Comparison of ENCODE assay signal across 1 cellular context in the genomic region with DNA sequence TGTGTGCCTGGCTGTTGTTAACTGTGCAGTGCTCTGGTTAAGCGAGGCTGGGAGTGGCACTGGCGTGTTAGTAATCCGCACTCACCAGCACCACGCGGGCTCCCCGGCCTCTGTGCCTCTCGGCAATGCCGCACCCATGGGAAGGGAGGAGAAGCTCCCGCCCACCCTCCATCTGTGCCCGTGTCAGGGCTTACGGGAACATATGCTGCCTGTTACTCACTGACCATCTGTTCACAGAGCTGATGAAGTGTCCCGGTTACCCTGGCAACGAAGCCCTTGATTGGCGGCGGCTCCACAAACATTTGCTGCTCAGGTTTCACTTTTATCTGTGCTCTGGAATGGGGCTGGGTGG.
TF ChIP-seq lines count a peak whose summit lies in the region.

No MANE protein-coding gene starts in this region.

TF ChIP-seq in HepG2, 621 proteins besides CTCF, POLR2A, EP300 and RAD21 (continued from another document):
- TF ChIP-seq, protein P1, sequence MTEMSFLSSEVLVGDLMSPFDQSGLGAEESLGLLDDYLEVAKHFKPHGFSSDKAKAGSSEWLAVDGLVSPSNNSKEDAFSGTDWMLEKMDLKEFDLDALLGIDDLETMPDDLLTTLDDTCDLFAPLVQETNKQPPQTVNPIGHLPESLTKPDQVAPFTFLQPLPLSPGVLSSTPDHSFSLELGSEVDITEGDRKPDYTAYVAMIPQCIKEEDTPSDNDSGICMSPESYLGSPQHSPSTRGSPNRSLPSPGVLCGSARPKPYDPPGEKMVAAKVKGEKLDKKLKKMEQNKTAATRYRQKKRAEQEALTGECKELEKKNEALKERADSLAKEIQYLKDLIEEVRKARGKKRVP (CRISPR knock-in tag; IDR thresholded peaks at IDR 0.05), result 0 out of 4 replicates have a peak, but pooled peaks of 1 of the 2 experiments have one; percentile 22
- TF ChIP-seq TEAD3 (CRISPR knock-in tag; optimal IDR thresholded peaks at IDR 0.05; ENCODE audit: borderline replicate concordance) (no peak), ZNF225 (CRISPR knock-in tag; IDR thresholded peaks at IDR 0.05) (peak; percentile 60; the same call in 1 of the 2 replicates), SIX4 (CRISPR knock-in tag; IDR thresholded peaks at IDR 0.05) (peak; percentile 72; the same call in 1 of the 2 replicates), EEA1 (CRISPR knock-in tag; IDR thresholded peaks at IDR 0.05; ENCODE audit: borderline replicate concordance) (no peak), SP5 (CRISPR knock-in tag; IDR thresholded peaks at IDR 0.05; ENCODE audit: borderline replicate concordance, low read depth) (peak; percentile 54; the same call in 1 of the 2 replicates), MXI1 (IDR thresholded peaks at IDR 0.05; ENCODE audit: borderline replicate concordance, low read depth, low read length) (peak; percentile 87; the same call in 2 of the 3 replicates), GABPB1 (CRISPR knock-in tag; IDR thresholded peaks at IDR 0.05) (peak; percentile 38; the same call in 1 of the 2 replicates), POLR2AphosphoS5 (IDR thresholded peaks at IDR 0.05; ENCODE audit: low read depth, low read length) (no peak), BHLHE40 (IDR thresholded peaks at IDR 0.05; ENCODE audit: low read length) (peak; percentile 38; the same call in 1 of the 2 replicates), PAF1 (CRISPR knock-in tag; IDR thresholded peaks at IDR 0.05) (no peak), KMT2B (CRISPR knock-in tag; IDR thresholded peaks at IDR 0.05) (no peak), SALL1 (CRISPR knock-in tag; IDR thresholded peaks at IDR 0.05) (peak; percentile 23; the same call in 1 of the 2 replicates), GTF3A (CRISPR knock-in tag; conservative IDR thresholded peaks at IDR 0.05) (no peak), ZNF577 (CRISPR knock-in tag; IDR thresholded peaks at IDR 0.05; ENCODE audit: borderline replicate concordance, low read depth) (no peak), POLR2AphosphoS2 (IDR thresholded peaks at IDR 0.05; ENCODE audit: low read depth, low read length) (no peak)
- TF ChIP-seq, protein P2, sequence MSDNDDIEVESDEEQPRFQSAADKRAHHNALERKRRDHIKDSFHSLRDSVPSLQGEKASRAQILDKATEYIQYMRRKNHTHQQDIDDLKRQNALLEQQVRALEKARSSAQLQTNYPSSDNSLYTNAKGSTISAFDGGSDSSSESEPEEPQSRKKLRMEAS (IDR thresholded peaks at IDR 0.05), result no peak
- TF ChIP-seq, protein P3, sequence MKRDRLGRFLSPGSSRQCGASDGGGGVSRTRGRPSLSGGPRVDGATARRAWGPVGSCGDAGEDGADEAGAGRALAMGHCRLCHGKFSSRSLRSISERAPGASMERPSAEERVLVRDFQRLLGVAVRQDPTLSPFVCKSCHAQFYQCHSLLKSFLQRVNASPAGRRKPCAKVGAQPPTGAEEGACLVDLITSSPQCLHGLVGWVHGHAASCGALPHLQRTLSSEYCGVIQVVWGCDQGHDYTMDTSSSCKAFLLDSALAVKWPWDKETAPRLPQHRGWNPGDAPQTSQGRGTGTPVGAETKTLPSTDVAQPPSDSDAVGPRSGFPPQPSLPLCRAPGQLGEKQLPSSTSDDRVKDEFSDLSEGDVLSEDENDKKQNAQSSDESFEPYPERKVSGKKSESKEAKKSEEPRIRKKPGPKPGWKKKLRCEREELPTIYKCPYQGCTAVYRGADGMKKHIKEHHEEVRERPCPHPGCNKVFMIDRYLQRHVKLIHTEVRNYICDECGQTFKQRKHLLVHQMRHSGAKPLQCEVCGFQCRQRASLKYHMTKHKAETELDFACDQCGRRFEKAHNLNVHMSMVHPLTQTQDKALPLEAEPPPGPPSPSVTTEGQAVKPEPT (CRISPR knock-in tag; IDR thresholded peaks at IDR 0.05; ENCODE audit: low read depth), result no peak
- TF ChIP-seq, protein P4, sequence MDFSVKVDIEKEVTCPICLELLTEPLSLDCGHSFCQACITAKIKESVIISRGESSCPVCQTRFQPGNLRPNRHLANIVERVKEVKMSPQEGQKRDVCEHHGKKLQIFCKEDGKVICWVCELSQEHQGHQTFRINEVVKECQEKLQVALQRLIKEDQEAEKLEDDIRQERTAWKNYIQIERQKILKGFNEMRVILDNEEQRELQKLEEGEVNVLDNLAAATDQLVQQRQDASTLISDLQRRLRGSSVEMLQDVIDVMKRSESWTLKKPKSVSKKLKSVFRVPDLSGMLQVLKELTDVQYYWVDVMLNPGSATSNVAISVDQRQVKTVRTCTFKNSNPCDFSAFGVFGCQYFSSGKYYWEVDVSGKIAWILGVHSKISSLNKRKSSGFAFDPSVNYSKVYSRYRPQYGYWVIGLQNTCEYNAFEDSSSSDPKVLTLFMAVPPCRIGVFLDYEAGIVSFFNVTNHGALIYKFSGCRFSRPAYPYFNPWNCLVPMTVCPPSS (IDR thresholded peaks at IDR 0.05), result no peak
- TF ChIP-seq, protein P5, sequence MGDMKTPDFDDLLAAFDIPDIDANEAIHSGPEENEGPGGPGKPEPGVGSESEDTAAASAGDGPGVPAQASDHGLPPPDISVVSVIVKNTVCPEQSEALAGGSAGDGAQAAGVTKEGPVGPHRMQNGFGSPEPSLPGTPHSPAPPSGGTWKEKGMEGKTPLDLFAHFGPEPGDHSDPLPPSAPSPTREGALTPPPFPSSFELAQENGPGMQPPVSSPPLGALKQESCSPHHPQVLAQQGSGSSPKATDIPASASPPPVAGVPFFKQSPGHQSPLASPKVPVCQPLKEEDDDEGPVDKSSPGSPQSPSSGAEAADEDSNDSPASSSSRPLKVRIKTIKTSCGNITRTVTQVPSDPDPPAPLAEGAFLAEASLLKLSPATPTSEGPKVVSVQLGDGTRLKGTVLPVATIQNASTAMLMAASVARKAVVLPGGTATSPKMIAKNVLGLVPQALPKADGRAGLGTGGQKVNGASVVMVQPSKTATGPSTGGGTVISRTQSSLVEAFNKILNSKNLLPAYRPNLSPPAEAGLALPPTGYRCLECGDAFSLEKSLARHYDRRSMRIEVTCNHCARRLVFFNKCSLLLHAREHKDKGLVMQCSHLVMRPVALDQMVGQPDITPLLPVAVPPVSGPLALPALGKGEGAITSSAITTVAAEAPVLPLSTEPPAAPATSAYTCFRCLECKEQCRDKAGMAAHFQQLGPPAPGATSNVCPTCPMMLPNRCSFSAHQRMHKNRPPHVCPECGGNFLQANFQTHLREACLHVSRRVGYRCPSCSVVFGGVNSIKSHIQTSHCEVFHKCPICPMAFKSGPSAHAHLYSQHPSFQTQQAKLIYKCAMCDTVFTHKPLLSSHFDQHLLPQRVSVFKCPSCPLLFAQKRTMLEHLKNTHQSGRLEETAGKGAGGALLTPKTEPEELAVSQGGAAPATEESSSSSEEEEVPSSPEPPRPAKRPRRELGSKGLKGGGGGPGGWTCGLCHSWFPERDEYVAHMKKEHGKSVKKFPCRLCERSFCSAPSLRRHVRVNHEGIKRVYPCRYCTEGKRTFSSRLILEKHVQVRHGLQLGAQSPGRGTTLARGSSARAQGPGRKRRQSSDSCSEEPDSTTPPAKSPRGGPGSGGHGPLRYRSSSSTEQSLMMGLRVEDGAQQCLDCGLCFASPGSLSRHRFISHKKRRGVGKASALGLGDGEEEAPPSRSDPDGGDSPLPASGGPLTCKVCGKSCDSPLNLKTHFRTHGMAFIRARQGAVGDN (CRISPR knock-in tag; IDR thresholded peaks at IDR 0.05), result peak; percentile 41; the same call in 1 of the 2 replicates
- TF ChIP-seq, protein P6, sequence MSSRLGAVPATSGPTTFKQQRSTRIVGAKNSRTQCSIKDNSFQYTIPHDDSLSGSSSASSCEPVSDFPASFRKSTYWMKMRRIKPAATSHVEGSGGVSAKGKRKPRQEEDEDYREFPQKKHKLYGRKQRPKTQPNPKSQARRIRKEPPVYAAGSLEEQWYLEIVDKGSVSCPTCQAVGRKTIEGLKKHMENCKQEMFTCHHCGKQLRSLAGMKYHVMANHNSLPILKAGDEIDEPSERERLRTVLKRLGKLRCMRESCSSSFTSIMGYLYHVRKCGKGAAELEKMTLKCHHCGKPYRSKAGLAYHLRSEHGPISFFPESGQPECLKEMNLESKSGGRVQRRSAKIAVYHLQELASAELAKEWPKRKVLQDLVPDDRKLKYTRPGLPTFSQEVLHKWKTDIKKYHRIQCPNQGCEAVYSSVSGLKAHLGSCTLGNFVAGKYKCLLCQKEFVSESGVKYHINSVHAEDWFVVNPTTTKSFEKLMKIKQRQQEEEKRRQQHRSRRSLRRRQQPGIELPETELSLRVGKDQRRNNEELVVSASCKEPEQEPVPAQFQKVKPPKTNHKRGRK (CRISPR knock-in tag; IDR thresholded peaks at IDR 0.05), result no peak
- TF ChIP-seq, protein P7, sequence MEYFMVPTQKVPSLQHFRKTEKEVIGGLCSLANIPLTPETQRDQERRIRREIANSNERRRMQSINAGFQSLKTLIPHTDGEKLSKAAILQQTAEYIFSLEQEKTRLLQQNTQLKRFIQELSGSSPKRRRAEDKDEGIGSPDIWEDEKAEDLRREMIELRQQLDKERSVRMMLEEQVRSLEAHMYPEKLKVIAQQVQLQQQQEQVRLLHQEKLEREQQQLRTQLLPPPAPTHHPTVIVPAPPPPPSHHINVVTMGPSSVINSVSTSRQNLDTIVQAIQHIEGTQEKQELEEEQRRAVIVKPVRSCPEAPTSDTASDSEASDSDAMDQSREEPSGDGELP (IDR thresholded peaks at IDR 0.05; ENCODE audit: borderline replicate concordance, low read depth), result peak; percentile 85
- TF ChIP-seq, protein P8, sequence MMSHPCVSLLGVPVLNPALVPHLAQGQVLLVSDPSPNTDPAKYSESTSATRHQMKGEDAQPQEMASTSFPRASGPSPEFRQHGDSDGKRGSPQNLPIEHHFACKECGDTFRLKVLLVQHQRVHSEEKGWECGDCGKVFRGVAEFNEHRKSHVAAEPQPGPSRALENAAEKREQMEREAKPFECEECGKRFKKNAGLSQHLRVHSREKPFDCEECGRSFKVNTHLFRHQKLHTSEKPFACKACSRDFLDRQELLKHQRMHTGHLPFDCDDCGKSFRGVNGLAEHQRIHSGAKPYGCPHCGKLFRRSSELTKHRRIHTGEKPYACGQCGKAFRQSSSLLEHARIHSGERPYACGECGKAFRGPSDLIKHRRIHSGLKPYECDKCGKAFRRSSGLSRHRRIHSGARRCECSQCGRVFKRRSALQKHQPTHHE (CRISPR knock-in tag; IDR thresholded peaks at IDR 0.05; ENCODE audit: borderline replicate concordance), result no peak
- TF ChIP-seq, protein P9, sequence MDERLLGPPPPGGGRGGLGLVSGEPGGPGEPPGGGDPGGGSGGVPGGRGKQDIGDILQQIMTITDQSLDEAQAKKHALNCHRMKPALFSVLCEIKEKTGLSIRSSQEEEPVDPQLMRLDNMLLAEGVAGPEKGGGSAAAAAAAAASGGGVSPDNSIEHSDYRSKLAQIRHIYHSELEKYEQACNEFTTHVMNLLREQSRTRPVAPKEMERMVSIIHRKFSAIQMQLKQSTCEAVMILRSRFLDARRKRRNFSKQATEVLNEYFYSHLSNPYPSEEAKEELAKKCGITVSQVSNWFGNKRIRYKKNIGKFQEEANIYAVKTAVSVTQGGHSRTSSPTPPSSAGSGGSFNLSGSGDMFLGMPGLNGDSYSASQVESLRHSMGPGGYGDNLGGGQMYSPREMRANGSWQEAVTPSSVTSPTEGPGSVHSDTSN (CRISPR knock-in tag; IDR thresholded peaks at IDR 0.05), result peak; percentile 85
- TF ChIP-seq, protein P10, sequence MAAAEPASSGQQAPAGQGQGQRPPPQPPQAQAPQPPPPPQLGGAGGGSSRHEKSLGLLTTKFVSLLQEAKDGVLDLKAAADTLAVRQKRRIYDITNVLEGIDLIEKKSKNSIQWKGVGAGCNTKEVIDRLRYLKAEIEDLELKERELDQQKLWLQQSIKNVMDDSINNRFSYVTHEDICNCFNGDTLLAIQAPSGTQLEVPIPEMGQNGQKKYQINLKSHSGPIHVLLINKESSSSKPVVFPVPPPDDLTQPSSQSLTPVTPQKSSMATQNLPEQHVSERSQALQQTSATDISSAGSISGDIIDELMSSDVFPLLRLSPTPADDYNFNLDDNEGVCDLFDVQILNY (CRISPR knock-in tag; conservative IDR thresholded peaks at IDR 0.05), result no peak
- TF ChIP-seq, protein P11, sequence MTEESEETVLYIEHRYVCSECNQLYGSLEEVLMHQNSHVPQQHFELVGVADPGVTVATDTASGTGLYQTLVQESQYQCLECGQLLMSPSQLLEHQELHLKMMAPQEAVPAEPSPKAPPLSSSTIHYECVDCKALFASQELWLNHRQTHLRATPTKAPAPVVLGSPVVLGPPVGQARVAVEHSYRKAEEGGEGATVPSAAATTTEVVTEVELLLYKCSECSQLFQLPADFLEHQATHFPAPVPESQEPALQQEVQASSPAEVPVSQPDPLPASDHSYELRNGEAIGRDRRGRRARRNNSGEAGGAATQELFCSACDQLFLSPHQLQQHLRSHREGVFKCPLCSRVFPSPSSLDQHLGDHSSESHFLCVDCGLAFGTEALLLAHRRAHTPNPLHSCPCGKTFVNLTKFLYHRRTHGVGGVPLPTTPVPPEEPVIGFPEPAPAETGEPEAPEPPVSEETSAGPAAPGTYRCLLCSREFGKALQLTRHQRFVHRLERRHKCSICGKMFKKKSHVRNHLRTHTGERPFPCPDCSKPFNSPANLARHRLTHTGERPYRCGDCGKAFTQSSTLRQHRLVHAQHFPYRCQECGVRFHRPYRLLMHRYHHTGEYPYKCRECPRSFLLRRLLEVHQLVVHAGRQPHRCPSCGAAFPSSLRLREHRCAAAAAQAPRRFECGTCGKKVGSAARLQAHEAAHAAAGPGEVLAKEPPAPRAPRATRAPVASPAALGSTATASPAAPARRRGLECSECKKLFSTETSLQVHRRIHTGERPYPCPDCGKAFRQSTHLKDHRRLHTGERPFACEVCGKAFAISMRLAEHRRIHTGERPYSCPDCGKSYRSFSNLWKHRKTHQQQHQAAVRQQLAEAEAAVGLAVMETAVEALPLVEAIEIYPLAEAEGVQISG (CRISPR knock-in tag; IDR thresholded peaks at IDR 0.05), result no peak
- TF ChIP-seq, protein P12, sequence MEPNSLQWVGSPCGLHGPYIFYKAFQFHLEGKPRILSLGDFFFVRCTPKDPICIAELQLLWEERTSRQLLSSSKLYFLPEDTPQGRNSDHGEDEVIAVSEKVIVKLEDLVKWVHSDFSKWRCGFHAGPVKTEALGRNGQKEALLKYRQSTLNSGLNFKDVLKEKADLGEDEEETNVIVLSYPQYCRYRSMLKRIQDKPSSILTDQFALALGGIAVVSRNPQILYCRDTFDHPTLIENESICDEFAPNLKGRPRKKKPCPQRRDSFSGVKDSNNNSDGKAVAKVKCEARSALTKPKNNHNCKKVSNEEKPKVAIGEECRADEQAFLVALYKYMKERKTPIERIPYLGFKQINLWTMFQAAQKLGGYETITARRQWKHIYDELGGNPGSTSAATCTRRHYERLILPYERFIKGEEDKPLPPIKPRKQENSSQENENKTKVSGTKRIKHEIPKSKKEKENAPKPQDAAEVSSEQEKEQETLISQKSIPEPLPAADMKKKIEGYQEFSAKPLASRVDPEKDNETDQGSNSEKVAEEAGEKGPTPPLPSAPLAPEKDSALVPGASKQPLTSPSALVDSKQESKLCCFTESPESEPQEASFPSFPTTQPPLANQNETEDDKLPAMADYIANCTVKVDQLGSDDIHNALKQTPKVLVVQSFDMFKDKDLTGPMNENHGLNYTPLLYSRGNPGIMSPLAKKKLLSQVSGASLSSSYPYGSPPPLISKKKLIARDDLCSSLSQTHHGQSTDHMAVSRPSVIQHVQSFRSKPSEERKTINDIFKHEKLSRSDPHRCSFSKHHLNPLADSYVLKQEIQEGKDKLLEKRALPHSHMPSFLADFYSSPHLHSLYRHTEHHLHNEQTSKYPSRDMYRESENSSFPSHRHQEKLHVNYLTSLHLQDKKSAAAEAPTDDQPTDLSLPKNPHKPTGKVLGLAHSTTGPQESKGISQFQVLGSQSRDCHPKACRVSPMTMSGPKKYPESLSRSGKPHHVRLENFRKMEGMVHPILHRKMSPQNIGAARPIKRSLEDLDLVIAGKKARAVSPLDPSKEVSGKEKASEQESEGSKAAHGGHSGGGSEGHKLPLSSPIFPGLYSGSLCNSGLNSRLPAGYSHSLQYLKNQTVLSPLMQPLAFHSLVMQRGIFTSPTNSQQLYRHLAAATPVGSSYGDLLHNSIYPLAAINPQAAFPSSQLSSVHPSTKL (CRISPR knock-in tag; IDR thresholded peaks at IDR 0.05), result peak; percentile 38; the same call in 1 of the 2 replicates
